Comparison of ENCODE assay signal across 9 cellular contexts in the genomic region with DNA sequence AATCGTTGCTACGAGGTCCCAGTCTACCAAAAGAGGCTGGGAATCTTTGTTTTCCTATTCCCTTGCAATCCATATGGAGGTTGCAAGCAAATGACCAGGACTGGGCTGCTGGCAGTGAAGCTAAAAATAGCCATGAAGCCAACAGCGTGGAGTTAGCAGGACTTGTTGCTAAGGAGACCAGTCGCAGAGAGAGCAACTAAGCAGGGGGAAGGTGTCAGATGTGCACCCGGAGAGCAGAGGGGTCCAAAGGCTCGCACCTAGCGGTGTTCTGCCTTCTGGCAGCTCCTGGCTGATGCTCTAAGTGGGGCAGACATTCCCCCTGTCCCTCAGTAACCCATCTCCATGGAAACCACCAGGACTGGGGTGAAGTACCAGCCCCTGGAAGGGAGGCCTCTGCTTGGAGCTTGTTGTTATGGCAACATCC.
A peak's percentile ranks its signal among the peaks of the same experiment; 100 is the strongest.
DNase-seq lines count a peak whose midpoint lies in the region; ATAC-seq, FAIRE-seq and TF ChIP-seq lines count a peak whose summit lies in the region.
"Had no signal": no experiment of that assay in that cellular context is flagged by ENCODE, and none has a peak within 500 bp of the region (broad histone marks: within the 10 kb centered on the region; RNA-seq: fewer than 3 reads in every experiment).

No MANE protein-coding gene starts in this region.

- H3K79me2 ChIP-seq in HepG2 (ENCODE audit: insufficient read depth, low read length) (no peaks in the 10 kb centered on the region), mesendoderm (ENCODE audit: control insufficient read depth, insufficient read depth, low read length) (no peaks in the 10 kb centered on the region)

- TF ChIP-seq RAD21 in HepG2 (CRISPR knock-in tag; IDR thresholded peaks at IDR 0.05) = no peak

- H4K8ac ChIP-seq in mesendoderm (ENCODE audit: low read depth, low read length) = no peak overlapping the region

- no peak overlapping the region for H3K56ac ChIP-seq in mesendoderm (ENCODE audit: low read length)

- H2AK5ac ChIP-seq in mesendoderm (ENCODE audit: low read length) = no peak overlapping the region

- no peak overlapping the region for H3K23ac ChIP-seq in mesendoderm (ENCODE audit: low read length)

- H3K4me3 ChIP-seq in HepG2 (replicated peaks in 1 of 3; ENCODE audit: insufficient read depth in 1 of 3, low read depth in 2 of 3, low read length in 3 of 3) = no peak overlapping the region
- H3K4me3 ChIP-seq in right lobe of liver = no peak overlapping the region
- H3K4me3 ChIP-seq in mesendoderm (ENCODE audit: low read length) = no peak overlapping the region
- H3K4me3 ChIP-seq in aorta (ENCODE audit: low read length in 2 of 2) = no peak overlapping the region

- ATAC-seq in HepG2 (peak; percentile 5; the same call in 2 of the 3 replicates), right lobe of liver (no peak), aorta (ENCODE audit: low FRiP score) (peak; percentile 36)
- no peak for ATAC-seq in stimulated activated naive CD8-positive, alpha-beta T cell treated with anti-CD3 and anti-CD28 coated beads, Interleukin-15, Interleukin-2, amounts not matched to agents 100 U/mL and 50 U/mL, for 24 hours

- TF ChIP-seq CTCF in HepG2 (CRISPR knock-in tag; IDR thresholded peaks at IDR 0.05) (no peak), right lobe of liver (IDR thresholded peaks at IDR 0.05) (no peak), GM10248 (IDR thresholded peaks at IDR 0.05; ENCODE audit: control extremely low read depth, extremely low read depth, low read depth, missing control alignments) (no peak)

- POLR2A ChIA-PET in HepG2 (lab: Yijun Ruan, JAX) = no interaction called here
- POLR2A ChIA-PET in GM10248 (lab: Yijun Ruan, JAX) = no interaction called here

- no peak overlapping the region for H4K5ac ChIP-seq in mesendoderm (ENCODE audit: low read length)

- H3K36me3 ChIP-seq in HepG2 (replicated peaks in 1 of 2; ENCODE audit: control insufficient read depth in 1 of 2, insufficient read depth in 2 of 2, low read length in 2 of 2) = no peaks in the 10 kb centered on the region
- H3K36me3 ChIP-seq in right lobe of liver = no peaks in the 10 kb centered on the region
- no peaks in the 10 kb centered on the region for H3K36me3 ChIP-seq in mesendoderm (ENCODE audit: control insufficient read depth, insufficient read depth, low read length)
- peaks cover 0 to 3% of the 10 kb centered on the region in 2 donors for H3K36me3 ChIP-seq in aorta (ENCODE audit: control insufficient read depth in 1 of 2, insufficient read depth in 2 of 2, low read length in 1 of 2)

- intact Hi-C loops in HepG2 (cut with micrococcal nuclease; ENCODE audit: unreplicated experiment) = no loop called here
- intact Hi-C loops in right lobe of liver (cut with DNase I) = no loop called here
- intact Hi-C loops in aorta (cut with DNase I) = no loop called here

- H3K9ac ChIP-seq in HepG2 (ENCODE audit: insufficient read depth, low read depth, low read length) = no peak overlapping the region
- no peak overlapping the region for H3K9ac ChIP-seq in mesendoderm (ENCODE audit: low read length)

- no peak overlapping the region for H3K4ac ChIP-seq in mesendoderm (ENCODE audit: low read depth, low read length)

- no peaks in the 10 kb centered on the region for H4K20me1 ChIP-seq in HepG2 (ENCODE audit: insufficient read depth, low read length)

- peak in 1 of 2 experiments; percentile 28; a peak in 1 of 4 replicates for TF ChIP-seq POLR2A in HepG2 (IDR thresholded peaks at IDR 0.05; ENCODE audit: insufficient read depth in 1 of 2, low read depth in 2 of 2, low read length in 2 of 2)
- no peak for TF ChIP-seq POLR2A in right lobe of liver (IDR thresholded peaks at IDR 0.05)

- in situ Hi-C loops in HepG2 (cut with HindIII; ENCODE audit: extremely low pct_ligation_motif_present, low pct_unique_long_range_greater_than_20kb) = no loop called here

- no TSS peak for BruUV-seq in HepG2 (replicated peaks; lab: Mats Ljungman, UMichigan)

- H2BK120ac ChIP-seq in mesendoderm (ENCODE audit: low read depth, low read length) = no peak overlapping the region

- no peak overlapping the region for H2BK15ac ChIP-seq in mesendoderm (replicated peaks; ENCODE audit: low read depth)

- WGBS in HepG2 (ENCODE audit: low lambda C conversion rate) = 43% methylated on average over 7 of the region's 7 CpGs
- WGBS in right lobe of liver (ENCODE audit: insufficient coverage, low coverage, low lambda C conversion rate, missing lambda C conversion rate) = 55% methylated on average over 5 of the region's 7 CpGs
- no CpG with 5 or more reads among the region's 7 CpGs for WGBS in mesendoderm (ENCODE audit: extremely low coverage, insufficient coverage, low lambda C conversion rate)
- WGBS in aorta, 2 donors = 1 to 9% methylated on average over 7 of the region's 7 CpGs

- H3K4me2 ChIP-seq in HepG2 (ENCODE audit: low read depth, low read length) (no peak overlapping the region), mesendoderm (ENCODE audit: low read length) (no peak overlapping the region)

- FAIRE-seq in HepG2 (lab: Jason Lieb, UNC) = no peak

- TF ChIP-seq EP300 in HepG2 (IDR thresholded peaks at IDR 0.05; ENCODE audit: low read depth in 2 of 2, low read length in 2 of 2) (no peak), HepG2 (CRISPR knock-in tag; IDR thresholded peaks at IDR 0.05; ENCODE audit: borderline replicate concordance) (no peak)

- DNase-seq in HepG2 (ENCODE audit: low spot score) (no peak), right lobe of liver (no peak), cerebellum (ENCODE audit: low spot score) (peak; percentile 87), mesendoderm (peak; percentile 85), aorta (no peak), GM10248 (ENCODE audit: extremely low spot score) (no peak)
- no peak for DNase-seq in stimulated activated naive CD8-positive, alpha-beta T cell treated with anti-CD3 and anti-CD28 coated beads, Interleukin-15, Interleukin-2, amounts not matched to agents 100 U/mL and 50 U/mL, for 24 hours
- no peak for DNase-seq in activated CD4-positive, alpha-beta T cell treated with anti-CD3 and anti-CD28 coated beads, Interleukin-2, amount 50 U/mL, for 4 hours

- H3K9me3 ChIP-seq in HepG2 (ENCODE audit: low read length) (no peaks in the 10 kb centered on the region), right lobe of liver (no peaks in the 10 kb centered on the region), aorta (ENCODE audit: control insufficient read depth, low read length) (no peaks in the 10 kb centered on the region)

- no peak overlapping the region for H3K18ac ChIP-seq in mesendoderm (ENCODE audit: low read length)

- CTCF ChIA-PET in HepG2 (lab: Yijun Ruan, JAX; ENCODE audit: low intra/inter-chr PET ratio, low total read pairs) (no interaction called here), GM10248 (lab: Yijun Ruan, JAX) (interaction anchor here (2.5 kb wide), 1 partner anchor 20 kb away, joined by 7 read pairs; no protein-coding TSS in a partner anchor)

- H3K79me1 ChIP-seq in mesendoderm (ENCODE audit: low read length) = no peaks in the 10 kb centered on the region

- H2BK5ac ChIP-seq in mesendoderm (ENCODE audit: low read length) = no peak overlapping the region

- H2AFZ ChIP-seq in HepG2 (ENCODE audit: low read length) = no peak overlapping the region

- H3K27ac ChIP-seq in HepG2 (ENCODE audit: extremely low read length, insufficient read depth, low read length) (no peak overlapping the region), right lobe of liver (no peak overlapping the region), mesendoderm (ENCODE audit: low read depth, low read length) (no peak overlapping the region), aorta (ENCODE audit: low read depth in 1 of 2, low read length in 2 of 2) (no peak overlapping the region)
- H3K27ac ChIP-seq: HL-60 had no signal

- H3K4me1 ChIP-seq in HepG2 (ENCODE audit: insufficient read depth, low read length) (peaks cover 45% of the 10 kb centered on the region), right lobe of liver (no peaks in the 10 kb centered on the region), mesendoderm (ENCODE audit: control insufficient read depth, low read depth, low read length) (peaks cover 28% of the 10 kb centered on the region), aorta (ENCODE audit: control insufficient read depth in 1 of 2, insufficient read depth in 2 of 2, low read length in 2 of 2) (peaks cover 0 to 2% of the 10 kb centered on the region in 2 donors)

- H3K27me3 ChIP-seq in HepG2 (ENCODE audit: control insufficient read depth in 1 of 2, insufficient read depth in 2 of 2, low read length in 2 of 2) = no peaks in the 10 kb centered on the region
- no peaks in the 10 kb centered on the region for H3K27me3 ChIP-seq in right lobe of liver
- H3K27me3 ChIP-seq in mesendoderm (ENCODE audit: insufficient read depth, low read length, poor library complexity) = no peaks in the 10 kb centered on the region
- no peaks in the 10 kb centered on the region for H3K27me3 ChIP-seq in aorta (ENCODE audit: control insufficient read depth in 1 of 2, insufficient read depth in 2 of 2, low read length in 1 of 2)

TF ChIP-seq in HepG2, 621 proteins besides CTCF, POLR2A, EP300 and RAD21:
- TF ChIP-seq RFX1 (IDR thresholded peaks at IDR 0.05) (peak; percentile 51), SMAD9 (CRISPR knock-in tag; IDR thresholded peaks at IDR 0.05) (no peak)

Comparison
In these comparisons a context has a peak if more than half of its experiments do, and no peak if none do; other contexts are left out.
1. ATAC-seq: peak in HepG2 (single experiment) and aorta (single experiment); none in right lobe of liver (0 of 4) and stimulated activated naive CD8-positive, alpha-beta T cell treated with anti-CD3 and anti-CD28 coated beads, Interleukin-15, Interleukin-2, amounts not matched to agents 100 U/mL and 50 U/mL, for 24 hours (single experiment).
2. DNase-seq: peak in cerebellum (single experiment) and mesendoderm (single experiment); none in HepG2 (single experiment), right lobe of liver (0 of 3), aorta (0 of 2), stimulated activated naive CD8-positive, alpha-beta T cell treated with anti-CD3 and anti-CD28 coated beads, Interleukin-15, Interleukin-2, amounts not matched to agents 100 U/mL and 50 U/mL, for 24 hours (single experiment), activated CD4-positive, alpha-beta T cell treated with anti-CD3 and anti-CD28 coated beads, Interleukin-2, amount 50 U/mL, for 4 hours (0 of 2) and GM10248 (single experiment).